Comparison of ENCODE assay signal across 8 cellular contexts in genomic region chr12:92146865-92147264, GRCh38. TPM values are rescaled to one million over a fixed set of nuclear protein-coding genes. Genes with fewer than 3 reads are reported as not detected.
DNase-seq lines count a peak whose midpoint lies in the region; ATAC-seq, FAIRE-seq and TF ChIP-seq lines count a peak whose summit lies in the region.

No MANE protein-coding gene starts in this region.

- dilution Hi-C loops in mammary epithelial cell (cut with HindIII; ENCODE audit: low sequenced_read_pairs), result no loop called here

- no peak overlapping the region for H3K27ac ChIP-seq in HUES6 (ENCODE audit: low read depth, low read length)
- H3K27ac ChIP-seq in mammary epithelial cell (ENCODE audit: insufficient read depth, low read depth, low read length), result peak overlapping the region; percentile 71
- peak overlapping the region in 2 of 4 donors; percentile 88 to 100 for H3K27ac ChIP-seq in body of pancreas

- H3K79me2 ChIP-seq in mammary epithelial cell (ENCODE audit: insufficient read depth, low read length), result peaks cover 37% of the 10 kb centered on the region

- H3K36me3 ChIP-seq in HUES6 (ENCODE audit: control insufficient read depth, insufficient read depth, low read length) (peaks cover 21% of the 10 kb centered on the region), mammary epithelial cell (ENCODE audit: insufficient read depth, low read length) (no peaks in the 10 kb centered on the region), body of pancreas (replicated peaks in 1 of 2; ENCODE audit: insufficient read depth in 1 of 2, low read depth in 2 of 2) (peaks cover 0 to 2% of the 10 kb centered on the region in 2 donors)

- TF ChIP-seq CTCF in AG09309 (IDR thresholded peaks at IDR 0.05; ENCODE audit: control insufficient read depth, insufficient read depth, low read depth, low read length, missing control alignments) (no peak), mammary epithelial cell (conservative IDR thresholded peaks at IDR 0.05 in 1 of 2, IDR thresholded peaks at IDR 0.05 in 1 of 2; ENCODE audit: extremely low read depth in 1 of 2, insufficient read depth in 1 of 2, low read depth in 1 of 2, low read length in 2 of 2) (no peak), body of pancreas (IDR thresholded peaks at IDR 0.05) (no peak)

- CTCF ChIA-PET in mammary epithelial cell (lab: Charles Lee; ENCODE audit: low non-redundant PET), result no interaction called here

- BruUV-seq in mammary epithelial cell (replicated peaks; lab: Mats Ljungman, UMichigan), result no TSS peak

- H3K9ac ChIP-seq in HUES6 (ENCODE audit: low read length), result no peak overlapping the region
- H3K9ac ChIP-seq in mammary epithelial cell (ENCODE audit: insufficient read depth, low read length), result no peak overlapping the region

- WGBS in mammary epithelial cell (ENCODE audit: low coverage, missing lambda C conversion rate), result 51% methylated on average over 3 of the region's 3 CpGs
- WGBS in body of pancreas, 2 donors, result 25 to 33% methylated on average over 3 of the region's 3 CpGs

- in situ Hi-C loops in mammary epithelial cell (cut with MboI; ENCODE audit: low sequenced_read_pairs in 2 of 2), result loop anchor here in 1 of 2 donors (10.0 to 25.0 kb wide), 3 partner anchors 360 to 760 kb away; no protein-coding TSS in a partner anchor

- H2AFZ ChIP-seq in mammary epithelial cell (ENCODE audit: low read depth, low read length), result peak overlapping the region; percentile 95

- DNase-seq in AG09309 (ENCODE audit: low read depth) (no peak), mammary epithelial cell (no peak), myocyte (ENCODE audit: low read depth) (peak; percentile 39), NCI-H2029 treated with DMSO at 0.1 percent for 48 hours (lab: John Stamatoyannopoulos, UW) (no peak), body of pancreas (no peak), frontal cortex (ENCODE audit: low spot score in 2 of 2) (no peak)

- H3K4me2 ChIP-seq in mammary epithelial cell (ENCODE audit: insufficient read depth, low read depth, low read length), result peak overlapping the region; percentile 86

- intact Hi-C loops in mammary epithelial cell (cut with micrococcal nuclease), result loop anchor here (1.0 to 10.0 kb wide), 4 partner anchors 198 to 372 kb away; no protein-coding TSS in a partner anchor
- intact Hi-C loops in body of pancreas (cut with DNase I), result no loop called here

- no peaks in the 10 kb centered on the region for H3K9me3 ChIP-seq in HUES6 (ENCODE audit: control insufficient read depth, insufficient read depth, low read depth, low read length)
- no peaks in the 10 kb centered on the region for H3K9me3 ChIP-seq in mammary epithelial cell (replicated peaks; ENCODE audit: insufficient read depth, low read length)
- H3K9me3 ChIP-seq in body of pancreas, result no peaks in the 10 kb centered on the region

- H3K4me3 ChIP-seq in AG09309 (ENCODE audit: control insufficient read depth, low read depth, low read length) (peak overlapping the region; percentile 59), HUES6 (ENCODE audit: low read depth, low read length) (peak overlapping the region; percentile 69), mammary epithelial cell (replicated peaks in 1 of 3; ENCODE audit: insufficient read depth in 1 of 3, low read depth in 2 of 3, low read length in 3 of 3) (peak overlapping the region; percentile 53 to 94 (median 80)), body of pancreas (peak overlapping the region in 1 of 2 donors; percentile 38)

- no peak for TF ChIP-seq POLR2A in GM18505 (IDR thresholded peaks at IDR 0.05; ENCODE audit: borderline replicate concordance, extremely low read depth, insufficient read depth, insufficient read length)
- TF ChIP-seq POLR2A in body of pancreas (IDR thresholded peaks at IDR 0.05), result no peak

- no peaks in the 10 kb centered on the region for H4K20me1 ChIP-seq in mammary epithelial cell (ENCODE audit: insufficient read depth, low read length)

- H3K27me3 ChIP-seq in HUES6 (ENCODE audit: control insufficient read depth, insufficient read depth, low read length), result no peaks in the 10 kb centered on the region
- no peaks in the 10 kb centered on the region for H3K27me3 ChIP-seq in mammary epithelial cell (ENCODE audit: insufficient read depth, low read length)
- H3K27me3 ChIP-seq in body of pancreas, result no peaks in the 10 kb centered on the region

- no peak for FAIRE-seq in frontal cortex (lab: Jason Lieb, UNC)

- ATAC-seq in GM18505 (IDR thresholded peaks at IDR 0.05; ENCODE audit: unreplicated experiment), result no peak
- ATAC-seq in body of pancreas, result no peak

- H3K4me1 ChIP-seq in HUES6 (ENCODE audit: control insufficient read depth, insufficient read depth, low read length) (peaks cover 15% of the 10 kb centered on the region), mammary epithelial cell (ENCODE audit: insufficient read depth, low read length) (peaks cover 8% of the 10 kb centered on the region), body of pancreas (no peaks in the 10 kb centered on the region)

RNA-seq across cellular contexts. Expression of gene BTG1, which starts 1.2 kb away (rescaled TPM):
- total RNA-seq in mammary epithelial cell, result 10 to 100 TPM; 26.8 to 68.2 TPM
- polyA plus RNA-seq in mammary epithelial cell, result 24.8 TPM
- 70.4 TPM for polyA minus RNA-seq in mammary epithelial cell
- 56.2 and 63.1 TPM in 2 replicates for total RNA-seq in myocyte
- 84.0 TPM for polyA plus RNA-seq in myocyte (2012)
- 10 to 100 TPM; 48.5 to 53.7 TPM for total RNA-seq in body of pancreas
- 15.5 TPM for total RNA-seq in frontal cortex
